In genomic region chr12:126108247-126108646, GRCh38 we compare ENCODE assay signal across 21 cellular contexts.
"Had no signal": no experiment of that assay in that cellular context is flagged by ENCODE, and none has a peak within 500 bp of the region (broad histone marks: within the 10 kb centered on the region; RNA-seq: fewer than 3 reads in every experiment).

No MANE protein-coding gene starts in this region.

- H3K4me1 Mint-ChIP-seq: IgD-negative memory B cell had no signal

- H3K4me3 ChIP-seq: K562, SJSA1, SK-N-MC had no signal

- H3K36me3 Mint-ChIP-seq: IgD-negative memory B cell had no signal

- H3K4me3 Mint-ChIP-seq: IgD-negative memory B cell had no signal

- DNase-seq: Kasumi-1, MM.1S, NCI-H1092 treated with DMSO at 0.1 percent for 48 hours, NCI-H1436, NCI-H187, NCI-H2029, NCI-H2081 treated with DMSO at 0.1 percent for 48 hours, NCI-H2171, NCI-H226, NCI-H446, NCI-H510A, NCI-H524 treated with DMSO at 0.1 percent for 48 hours, NCI-H69, Right ventricle myocardium superior, RPMI8226, SIG-M5 had no signal

- H3K4me1 ChIP-seq: SJSA1 had no signal

- H3K4me2 ChIP-seq: KMS-11 had no signal

- H3K9ac ChIP-seq: KMS-11 had no signal

- H3K9me3 ChIP-seq: SJSA1 had no signal

- H3K27ac ChIP-seq: KMS-11, SJSA1, SK-N-MC had no signal

- H3K27me3 Mint-ChIP-seq: IgD-negative memory B cell had no signal

- ATAC-seq: K562 had no signal

- H3K27me3 ChIP-seq: SJSA1 had no signal

- H3K36me3 ChIP-seq: SJSA1 had no signal

- H3K27ac Mint-ChIP-seq: IgD-negative memory B cell had no signal
